Comparison of ENCODE assay signal across 9 cellular contexts in the genomic region with DNA sequence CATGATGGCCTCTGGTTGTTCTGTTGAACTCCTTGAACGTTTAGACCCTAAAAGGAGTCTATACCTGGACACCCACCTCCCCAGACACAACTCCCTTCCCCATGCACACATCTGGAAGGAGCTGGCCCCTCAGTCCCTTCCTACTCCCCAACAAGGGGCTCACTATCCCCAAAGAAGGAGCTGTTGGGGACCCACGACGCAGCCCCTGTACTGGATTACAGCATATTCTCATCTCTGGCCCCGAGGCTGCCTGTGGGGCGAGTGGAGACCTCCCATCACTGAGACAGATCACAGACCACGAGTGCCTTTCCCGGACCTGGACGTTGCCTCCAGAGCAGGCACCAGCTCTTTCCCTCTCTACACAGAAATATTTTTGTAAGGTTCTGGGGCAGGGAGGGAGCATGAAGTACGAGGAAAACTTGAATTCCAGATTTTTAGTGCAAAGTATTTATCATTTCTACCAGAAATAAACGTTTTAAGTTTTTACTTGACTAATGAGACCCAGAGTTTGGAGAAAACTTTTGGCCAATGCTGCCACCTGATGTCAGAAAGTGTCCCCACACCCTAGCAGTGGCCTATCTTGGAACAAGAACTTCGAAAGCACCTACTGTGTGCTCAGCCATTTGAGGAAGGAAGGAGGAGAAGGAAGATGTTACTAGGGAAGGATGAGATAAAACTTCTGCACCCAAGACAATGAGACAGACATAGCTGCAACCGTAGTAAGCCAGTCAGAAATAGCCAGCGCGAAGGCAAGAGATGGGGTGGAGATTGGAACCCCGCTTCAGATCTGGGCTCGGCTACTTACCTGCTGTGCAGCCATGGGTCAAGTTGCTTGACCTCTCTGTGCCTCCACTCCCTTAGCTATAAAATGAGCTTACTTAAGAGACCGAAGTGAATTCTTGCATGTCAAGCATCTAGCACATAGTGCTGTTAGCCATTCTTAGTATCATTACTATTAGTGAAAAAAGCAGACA. TPM values are rescaled to one million over a fixed set of nuclear protein-coding genes. Genes with fewer than 3 reads are reported as not detected.
DNase-seq lines count a peak whose midpoint lies in the region; ATAC-seq and TF ChIP-seq lines count a peak whose summit lies in the region.
"Had no signal": no experiment of that assay in that cellular context is flagged by ENCODE, and none has a peak within 500 bp of the region (broad histone marks: within the 10 kb centered on the region; RNA-seq: fewer than 3 reads in every experiment).

No MANE protein-coding gene starts in this region.

- H3K4me1 Mint-ChIP-seq in CD14-positive monocyte (peaks cover 25% of the 10 kb centered on the region), HFFc6 (ENCODE audit: low read depth) (peaks cover 7% of the 10 kb centered on the region)

- H3K27ac ChIP-seq in mesendoderm (ENCODE audit: low read depth, low read length): no peak overlapping the region

- intact Hi-C loops in CD14-positive monocyte (cut with micrococcal nuclease): loop anchor here (1.0 to 2.0 kb wide), 2 partner anchors 57 kb away; no protein-coding TSS in a partner anchor

- H3K4me3 Mint-ChIP-seq in CD14-positive monocyte (no peak overlapping the region), HFFc6 (no peak overlapping the region)

- DNase-seq in CD14-positive monocyte (ENCODE audit: low spot score): no peak
- DNase-seq in HFFc6: no peak
- DNase-seq in astrocyte of the spinal cord (ENCODE audit: low read depth, low spot score): peak; percentile 19
- peak; percentile 65 for DNase-seq in mesendoderm
- no peak for DNase-seq in HPDE6-E6E7 (ENCODE audit: extremely low spot score)

- no peak overlapping the region for H3K4me2 ChIP-seq in mesendoderm (ENCODE audit: low read length)

- no peak overlapping the region for H3K18ac ChIP-seq in mesendoderm (ENCODE audit: low read length)

- H4K5ac ChIP-seq in mesendoderm (ENCODE audit: low read length): no peak overlapping the region

- H3K79me2 ChIP-seq in mesendoderm (ENCODE audit: control insufficient read depth, insufficient read depth, low read length): no peaks in the 10 kb centered on the region

- no peak overlapping the region for H2BK120ac ChIP-seq in mesendoderm (ENCODE audit: low read depth, low read length)

- H3K36me3 Mint-ChIP-seq in CD14-positive monocyte (peaks cover 34 to 63% of the 10 kb centered on the region in 2 donors), HFFc6 (ENCODE audit: low read depth) (peaks cover 8% of the 10 kb centered on the region)

- no peaks in the 10 kb centered on the region for H3K79me1 ChIP-seq in mesendoderm (ENCODE audit: low read length)

- H3K9ac ChIP-seq in mesendoderm (ENCODE audit: low read length): no peak overlapping the region

- no peak overlapping the region for H3K56ac ChIP-seq in mesendoderm (ENCODE audit: low read length)

- H3K27me3 Mint-ChIP-seq in CD14-positive monocyte (ENCODE audit: low read depth in 3 of 3) (peaks cover 16 to 22% (median 18%) of the 10 kb centered on the region in 3 donors), HFFc6 (ENCODE audit: insufficient read depth) (peaks cover 4% of the 10 kb centered on the region; the same call in 1 of the 2 replicates)

- H3K27me3 ChIP-seq in mesendoderm (ENCODE audit: insufficient read depth, low read length, poor library complexity): no peaks in the 10 kb centered on the region

- H3K4ac ChIP-seq in mesendoderm (ENCODE audit: low read depth, low read length): no peak overlapping the region

- no peak overlapping the region for H2BK15ac ChIP-seq in mesendoderm (replicated peaks; ENCODE audit: low read depth)

- H2AK5ac ChIP-seq in mesendoderm (ENCODE audit: low read length): no peak overlapping the region

- WGBS in mesendoderm (ENCODE audit: extremely low coverage, insufficient coverage, low lambda C conversion rate): no CpG with 5 or more reads among the region's 17 CpGs

- no peak overlapping the region for H4K8ac ChIP-seq in mesendoderm (ENCODE audit: low read depth, low read length)

- no peaks in the 10 kb centered on the region for H3K4me1 ChIP-seq in mesendoderm (ENCODE audit: control insufficient read depth, low read depth, low read length)

- H3K36me3 ChIP-seq in mesendoderm (ENCODE audit: control insufficient read depth, insufficient read depth, low read length): no peaks in the 10 kb centered on the region

- H3K9me3 Mint-ChIP-seq in CD14-positive monocyte (no peaks in the 10 kb centered on the region), HFFc6 (no peaks in the 10 kb centered on the region)

- peak; percentile 78 for TF ChIP-seq CTCF in CD14-positive monocyte (IDR thresholded peaks at IDR 0.05)
- peak; percentile 83 for TF ChIP-seq CTCF in HFFc6 (IDR thresholded peaks at IDR 0.05)
- peak; percentile 74 for TF ChIP-seq CTCF in astrocyte of the spinal cord (IDR thresholded peaks at IDR 0.05; ENCODE audit: low read depth, low read length)

- no peak overlapping the region for H2BK5ac ChIP-seq in mesendoderm (ENCODE audit: low read length)

- H3K27ac Mint-ChIP-seq in CD14-positive monocyte (no peak overlapping the region), HFFc6 (no peak overlapping the region)

- H3K23ac ChIP-seq in mesendoderm (ENCODE audit: low read length): no peak overlapping the region

- in situ Hi-C loops in astrocyte of the spinal cord (cut with HindIII; ENCODE audit: low sequenced_read_pairs): no loop called here

- ATAC-seq in HG03159 (IDR thresholded peaks at IDR 0.05; ENCODE audit: unreplicated experiment) (no peak), GM21529 (IDR thresholded peaks at IDR 0.05; ENCODE audit: unreplicated experiment) (no peak), GM21515 (IDR thresholded peaks at IDR 0.05; ENCODE audit: unreplicated experiment) (no peak)

- H3K4me3 ChIP-seq in astrocyte of the spinal cord (ENCODE audit: low read depth, low read length) (no peak overlapping the region), mesendoderm (ENCODE audit: low read length) (no peak overlapping the region)

RNA-seq across cellular contexts. Expression of gene POU2F3, which starts 10.2 kb away (rescaled TPM):
- polyA plus RNA-seq in CD14-positive monocyte: under 1 TPM in 1 of 2 donors, not detected in 1; 0.54 TPM
- total RNA-seq in HFFc6 (2021; fragmentation: NEBNext Ultra II Directional; extraction: Animal tissue kit (Norgen Biotek cat#: 25700)): not detected
- 0.51 TPM for polyA plus RNA-seq in mesendoderm (2013, experiment 1 of 2)
- polyA plus RNA-seq in mesendoderm (2013, experiment 2 of 2): 0.57 TPM
- total RNA-seq: HT1080 had no signal

RNA-seq across cellular contexts. Expression of gene OAF, which starts 18.9 kb away (rescaled TPM):
- 10 to 100 TPM; 31.5 to 49.2 TPM for polyA plus RNA-seq in CD14-positive monocyte
- total RNA-seq in HFFc6 (2021; fragmentation: NEBNext Ultra II Directional; extraction: Animal tissue kit (Norgen Biotek cat#: 25700)): 100 to 1,000 TPM; 111 to 143 (median 123) TPM
- polyA plus RNA-seq in mesendoderm (2013, experiment 1 of 2): 0.48 TPM
- polyA plus RNA-seq in mesendoderm (2013, experiment 2 of 2): 0.36 TPM

Comparison
In these comparisons a context has a peak if more than half of its experiments do, and no peak if none do; other contexts are left out.
1. DNase-seq: peak in astrocyte of the spinal cord (single experiment) and mesendoderm (single experiment); none in CD14-positive monocyte (single experiment), HFFc6 (single experiment) and HPDE6-E6E7 (single experiment).
2. Peak in every context shown above with its lines, with median percentiles within 50 percentile points of each other: CTCF ChIP-seq.